Comparison of ENCODE assay signal across 31 cellular contexts in the genomic region with DNA sequence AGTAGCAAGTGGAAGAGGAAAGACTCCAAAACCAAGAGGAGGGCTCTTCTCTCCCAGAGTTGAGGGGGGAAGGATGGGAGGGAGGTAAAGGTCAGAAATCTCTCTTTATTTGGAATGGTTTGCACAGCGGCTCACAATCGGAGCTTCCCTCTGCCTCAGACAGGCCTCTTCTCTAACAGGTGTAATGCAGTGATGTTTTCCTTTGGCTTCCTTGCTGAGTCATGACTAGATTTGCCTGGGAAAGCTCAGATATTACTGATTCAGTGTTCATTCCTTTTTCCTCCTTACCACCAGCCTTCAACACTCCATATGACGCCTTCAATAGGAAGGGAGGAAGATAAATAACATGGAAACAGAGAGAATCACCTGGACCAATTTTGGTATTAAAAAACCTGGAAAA.
"Had no signal": no experiment of that assay in that cellular context is flagged by ENCODE, and none has a peak within 500 bp of the region (broad histone marks: within the 10 kb centered on the region; RNA-seq: fewer than 3 reads in every experiment).

No MANE protein-coding gene starts in this region.

- ATAC-seq: activated CD8-positive, alpha-beta memory T cell treated with anti-CD3 and anti-CD28 coated beads, Interleukin-2, amount 10 ng/mL, durations not matched to agents 7 days and 5 days; activated naive CD8-positive, alpha-beta T cell treated with anti-CD3 and anti-CD28 coated beads, Interleukin-2, amount 50 U/mL, for 24 hours; PC-3 had no signal

- H3K9me3 Mint-ChIP-seq: activated CD4-positive, alpha-beta memory T cell treated with anti-CD3 and anti-CD28 coated beads, Interleukin-2, amount 10 ng/mL, durations not matched to agents 7 days and 5 days; activated naive CD4-positive, alpha-beta T cell treated with anti-CD3 and anti-CD28 coated beads, Interleukin-2, amount 10 ng/mL, durations not matched to agents 7 days and 5 days; activated naive CD8-positive, alpha-beta T cell treated with anti-CD3 and anti-CD28 coated beads, Interleukin-2, amount 50 U/mL, for 24 hours; T-helper 1 cell treated with Interleukin-12 subunit alpha and Interleukin-12 subunit beta and Interleukin-4 antibody, amounts not matched to agents 30 μg/mL and 1 μg/mL, for 36 hours; T-helper 2 cell treated with Interferon-gamma antibody and Interleukin-4, amounts not matched to agents 5 μg/mL and 100 μg/mL, for 36 hours had no signal

- H3K4me1 Mint-ChIP-seq: activated CD8-positive, alpha-beta memory T cell treated with anti-CD3 and anti-CD28 coated beads, Interleukin-2, amount 10 ng/mL, durations not matched to agents 7 days and 5 days; activated naive CD4-positive, alpha-beta T cell treated with anti-CD3 and anti-CD28 coated beads, Interleukin-2, amount 10 ng/mL, durations not matched to agents 7 days and 5 days; activated naive CD8-positive, alpha-beta T cell treated with anti-CD3 and anti-CD28 coated beads, Interleukin-2, amount 50 U/mL, for 24 hours had no signal

- H3K36me3 ChIP-seq: brain microvascular endothelial cell, Peyer's patch, SJSA1 had no signal

- H3K27me3 Mint-ChIP-seq: activated naive CD4-positive, alpha-beta T cell treated with anti-CD3 and anti-CD28 coated beads, Interleukin-2, amount 10 ng/mL, durations not matched to agents 7 days and 5 days; activated naive CD8-positive, alpha-beta T cell had no signal

- FAIRE-seq: TTC549 had no signal

- H3K4me3 Mint-ChIP-seq: activated CD4-positive, alpha-beta memory T cell treated with anti-CD3 and anti-CD28 coated beads, Interleukin-2, amount 10 ng/mL, durations not matched to agents 7 days and 5 days; activated CD8-positive, alpha-beta memory T cell treated with anti-CD3 and anti-CD28 coated beads, Interleukin-2, amount 10 ng/mL, durations not matched to agents 7 days and 5 days; activated naive CD4-positive, alpha-beta T cell treated with anti-CD3 and anti-CD28 coated beads, Interleukin-2, amount 10 ng/mL, durations not matched to agents 7 days and 5 days; activated naive CD8-positive, alpha-beta T cell; activated naive CD8-positive, alpha-beta T cell treated with anti-CD3 and anti-CD28 coated beads, Interleukin-2, amount 50 U/mL, for 24 hours; T-helper 1 cell treated with Interleukin-12 subunit alpha and Interleukin-12 subunit beta and Interleukin-4 antibody, amounts not matched to agents 30 μg/mL and 1 μg/mL, for 36 hours; T-helper 2 cell treated with Interferon-gamma antibody and Interleukin-4, amounts not matched to agents 5 μg/mL and 100 μg/mL, for 36 hours had no signal

- H3K27me3 ChIP-seq: brain microvascular endothelial cell, Peyer's patch, SJSA1 had no signal

- H3K36me3 Mint-ChIP-seq: activated CD8-positive, alpha-beta memory T cell treated with anti-CD3 and anti-CD28 coated beads, Interleukin-2, amount 10 ng/mL, durations not matched to agents 7 days and 5 days; activated naive CD4-positive, alpha-beta T cell treated with anti-CD3 and anti-CD28 coated beads, Interleukin-2, amount 10 ng/mL, durations not matched to agents 7 days and 5 days; activated naive CD8-positive, alpha-beta T cell had no signal

- H3K4me2 ChIP-seq: SK-N-SH had no signal

- H3K27ac ChIP-seq: brain microvascular endothelial cell, Peyer's patch, SJSA1 had no signal

- H3K9ac ChIP-seq: SK-N-SH had no signal

- H3K4me3 ChIP-seq: Peyer's patch, SJSA1 had no signal

- DNase-seq: activated CD4-positive, alpha-beta memory T cell treated with anti-CD3 and anti-CD28 coated beads, Interleukin-2, amount 10 ng/mL, durations not matched to agents 7 days and 5 days; activated CD4-positive, alpha-beta T cell treated with anti-CD3 and anti-CD28 coated beads for 4 hours; activated CD4-positive, alpha-beta T cell treated with anti-CD3 and anti-CD28 coated beads, Interleukin-2, amount 50 U/mL, for 1 hour; activated CD8-positive, alpha-beta memory T cell treated with anti-CD3 and anti-CD28 coated beads for 24 hours; activated CD8-positive, alpha-beta memory T cell treated with anti-CD3 and anti-CD28 coated beads, Interleukin-2, amount 10 ng/mL, durations not matched to agents 7 days and 5 days; activated CD8-positive, alpha-beta memory T cell treated with anti-CD3 and anti-CD28 coated beads, Interleukin-2, amount 50 U/mL, for 48 hours; activated effector memory CD4-positive, alpha-beta T cell treated with Interleukin-2 at 50 U/mL for 16 hours; activated naive CD4-positive, alpha-beta T cell treated with anti-CD3 and anti-CD28 coated beads, Interleukin-2, amount 10 ng/mL, durations not matched to agents 7 days and 5 days; activated naive CD8-positive, alpha-beta T cell treated with anti-CD3 and anti-CD28 coated beads, Interleukin-2, amount 50 U/mL, for 24 hours; activated T-cell treated with anti-CD3 and anti-CD28 coated beads, Interleukin-2, amount 50 U/mL, for 48 hours; anterior cingulate cortex; brain microvascular endothelial cell; central memory CD4-positive, alpha-beta T cell; Karpas-422; NCI-H1105; NCI-H1417 treated with DMSO at 0.1 percent for 48 hours; NCI-H1694; NCI-H1930; NCI-H2081 treated with DMSO at 0.1 percent for 48 hours; NCI-H345; NCI-H524 treated with DMSO at 0.1 percent for 48 hours; PC-3; Peyer's patch; RPMI8226; SHP77 treated with DMSO at 0.1 percent for 48 hours; SK-N-SH had no signal

- H3K9me3 ChIP-seq: Peyer's patch, SJSA1, SK-N-SH had no signal

- H3K4me1 ChIP-seq: Peyer's patch, SJSA1 had no signal

- H3K27ac Mint-ChIP-seq: activated CD4-positive, alpha-beta memory T cell treated with anti-CD3 and anti-CD28 coated beads, Interleukin-2, amount 10 ng/mL, durations not matched to agents 7 days and 5 days; activated CD8-positive, alpha-beta memory T cell treated with anti-CD3 and anti-CD28 coated beads, Interleukin-2, amount 10 ng/mL, durations not matched to agents 7 days and 5 days; activated naive CD4-positive, alpha-beta T cell treated with anti-CD3 and anti-CD28 coated beads, Interleukin-2, amount 10 ng/mL, durations not matched to agents 7 days and 5 days; activated naive CD8-positive, alpha-beta T cell; activated naive CD8-positive, alpha-beta T cell treated with anti-CD3 and anti-CD28 coated beads, Interleukin-2, amount 50 U/mL, for 24 hours; T-helper 1 cell treated with Interleukin-12 subunit alpha and Interleukin-12 subunit beta and Interleukin-4 antibody, amounts not matched to agents 30 μg/mL and 1 μg/mL, for 36 hours; T-helper 2 cell treated with Interferon-gamma antibody and Interleukin-4, amounts not matched to agents 5 μg/mL and 100 μg/mL, for 36 hours had no signal
